ENCODE assay signal across 10 cellular contexts in the genomic region with DNA sequence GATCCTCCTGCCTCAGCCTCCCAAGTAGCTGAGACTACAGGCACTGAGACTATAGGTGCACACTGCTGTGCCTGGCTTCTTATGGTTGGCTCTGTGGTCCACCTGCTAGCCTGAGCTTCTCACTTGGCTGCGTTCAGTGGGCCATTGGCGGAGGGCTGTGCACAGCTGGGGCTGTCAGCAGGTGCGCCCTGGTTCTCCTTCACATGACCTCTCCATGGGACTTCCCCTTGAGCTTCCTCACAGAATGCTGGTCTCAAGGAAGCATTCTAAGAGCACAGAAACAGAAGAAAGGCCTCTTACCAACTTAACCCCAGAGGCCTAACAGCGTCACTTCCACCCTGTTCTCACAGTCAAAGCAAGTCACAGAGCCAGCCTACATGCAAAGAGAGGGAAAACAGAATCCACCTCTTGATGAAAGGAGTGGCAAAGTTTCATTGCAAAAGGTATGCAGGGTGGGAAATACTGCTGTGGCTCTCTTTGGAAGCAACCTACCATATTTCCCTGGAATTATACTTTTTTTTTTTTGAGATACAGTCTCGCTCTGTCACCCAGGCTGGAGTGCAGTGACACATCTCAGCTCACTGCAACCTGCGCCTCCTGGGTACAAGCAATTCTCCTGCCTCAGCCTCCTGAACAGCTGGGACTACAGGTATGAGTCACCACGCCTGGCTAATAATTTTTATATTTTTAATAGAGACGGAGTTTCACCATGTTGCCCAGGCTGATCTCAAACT. TPM values are rescaled to one million over a fixed set of nuclear protein-coding genes. Genes with fewer than 3 reads are reported as not detected.
DNase-seq lines count a peak whose midpoint lies in the region; ATAC-seq and TF ChIP-seq lines count a peak whose summit lies in the region.
"Had no signal": no experiment of that assay in that cellular context is flagged by ENCODE, and none has a peak within 500 bp of the region (broad histone marks: within the 10 kb centered on the region; RNA-seq: fewer than 3 reads in every experiment).

No MANE protein-coding gene starts in this region.

- no peaks in the 10 kb centered on the region for H3K9me2 ChIP-seq in GM23338 (ENCODE audit: insufficient read depth)

- peak overlapping the region in 7 of 11 experiments; percentile 33 to 58 (median 41); a peak in 13 of 22 replicates for H3K4me2 ChIP-seq in BLaER1 treated with 17β-estradiol and CSF1 and Interleukin-3, amounts not matched to agents 10 nM and 100 nM
- no peak overlapping the region for H3K4me2 ChIP-seq in GM23338

- no peaks in the 10 kb centered on the region for H3K27me3 Mint-ChIP-seq in activated B cell treated with CpG ODN at 0.5 μM for 24 hours
- peaks cover 3% of the 10 kb centered on the region for H3K27me3 Mint-ChIP-seq in GM23338 (ENCODE audit: insufficient read depth, low read depth, poor library complexity)
- H3K27me3 Mint-ChIP-seq: activated naive CD4-positive, alpha-beta T cell treated with anti-CD3 and anti-CD28 coated beads, Interleukin-2, amount 50 U/mL, for 24 hours had no signal

- 0 out of 22 replicates have a peak overlapping the region, but pooled peaks of 2 of the 11 experiments have one; percentile 7 to 17 for H3K27ac ChIP-seq in BLaER1 treated with 17β-estradiol and CSF1 and Interleukin-3, amounts not matched to agents 10 nM and 100 nM
- H3K27ac ChIP-seq in GM23338 (ENCODE audit: low read depth) (no peak overlapping the region), left ventricle myocardium inferior (replicated peaks) (no peak overlapping the region), gastroesophageal sphincter (no peak overlapping the region)

- TF ChIP-seq CTCF in activated B cell treated with CpG ODN at 0.5 μM for 24 hours (IDR thresholded peaks at IDR 0.05) (no peak), GM23338 (conservative IDR thresholded peaks at IDR 0.05; ENCODE audit: low read depth in 2 of 2) (no peak), left ventricle myocardium inferior (IDR thresholded peaks at IDR 0.05; ENCODE audit: borderline replicate concordance) (no peak), gastroesophageal sphincter (IDR thresholded peaks at IDR 0.05) (no peak)

- H3K9me3 Mint-ChIP-seq in activated B cell treated with CpG ODN at 0.5 μM for 24 hours (no peaks in the 10 kb centered on the region), GM23338 (peaks cover 10% of the 10 kb centered on the region)
- H3K9me3 Mint-ChIP-seq: activated naive CD4-positive, alpha-beta T cell treated with anti-CD3 and anti-CD28 coated beads, Interleukin-2, amount 50 U/mL, for 24 hours had no signal

- DNase-seq in activated B cell treated with CpG ODN at 0.5 μM for 24 hours (peak; percentile 67), NCI-H2107 (lab: John Stamatoyannopoulos, UW) (no peak), GM23338 (ENCODE audit: low spot score) (no peak), left ventricle myocardium inferior (no peak)
- DNase-seq: NCI-H1436 had no signal

- no peaks in the 10 kb centered on the region for H3K79me2 ChIP-seq in GM23338 (replicated peaks; ENCODE audit: insufficient read depth)

- peaks cover 81 to 100% (median 98%) of the 10 kb centered on the region in 11 experiments for H3K36me3 ChIP-seq in BLaER1 treated with 17β-estradiol and CSF1 and Interleukin-3, amounts not matched to agents 10 nM and 100 nM
- H3K36me3 ChIP-seq in GM23338 (ENCODE audit: insufficient read depth) (no peaks in the 10 kb centered on the region), left ventricle myocardium inferior (peaks cover 52% of the 10 kb centered on the region), gastroesophageal sphincter (peaks cover 0 to 63% of the 10 kb centered on the region in 2 donors)

- H3K4me1 ChIP-seq in BLaER1 treated with 17β-estradiol and CSF1 and Interleukin-3, amounts not matched to agents 10 nM and 100 nM, result peaks cover 9 to 27% (median 21%) of the 10 kb centered on the region in 10 experiments
- H3K4me1 ChIP-seq in GM23338 (ENCODE audit: insufficient read depth) (no peaks in the 10 kb centered on the region), left ventricle myocardium inferior (peaks cover 4% of the 10 kb centered on the region), gastroesophageal sphincter (peaks cover 0 to 4% (median 0%) of the 10 kb centered on the region in 3 donors)

- no peak overlapping the region for H3K4me3 ChIP-seq in BLaER1 treated with 17β-estradiol and CSF1 and Interleukin-3, amounts not matched to agents 10 nM and 100 nM
- H3K4me3 ChIP-seq in GM23338 (no peak overlapping the region), left ventricle myocardium inferior (no peak overlapping the region), gastroesophageal sphincter (no peak overlapping the region)

- H3K27ac Mint-ChIP-seq in activated B cell treated with CpG ODN at 0.5 μM for 24 hours (peak overlapping the region; percentile 93), GM23338 (no peak overlapping the region)
- H3K27ac Mint-ChIP-seq: activated naive CD4-positive, alpha-beta T cell treated with anti-CD3 and anti-CD28 coated beads, Interleukin-2, amount 50 U/mL, for 24 hours had no signal

- no peak for TF ChIP-seq EP300 in gastroesophageal sphincter (IDR thresholded peaks at IDR 0.05)

- no peak for TF ChIP-seq POLR2A in gastroesophageal sphincter (IDR thresholded peaks at IDR 0.05)

- POLR2A ChIA-PET in activated B cell treated with CpG ODN at 0.5 μM for 24 hours (lab: Charles Lee), result interaction anchor here (0.5 to 3.7 kb wide), 27 partner anchors 8 to 284 kb away, joined by 3 to 70 read pairs (median 6); partner anchors contain the start of genes KMT5A, MPHOSPH9, MTRFR and RILPL2

- H3K9ac ChIP-seq in BLaER1 treated with 17β-estradiol and CSF1 and Interleukin-3, amounts not matched to agents 10 nM and 100 nM, result peak overlapping the region in 4 of 11 experiments; percentile 14 to 60 (median 39); a peak in 4 of 22 replicates

- H4K20me1 ChIP-seq in BLaER1 treated with 17β-estradiol and CSF1 and Interleukin-3, amounts not matched to agents 10 nM and 100 nM, result peaks cover 33 to 100% (median 98%) of the 10 kb centered on the region in 11 experiments; a peak in 21 of 22 replicates
- H4K20me1 ChIP-seq in GM23338 (replicated peaks; ENCODE audit: insufficient read depth), result no peaks in the 10 kb centered on the region

- H3K36me3 Mint-ChIP-seq in activated B cell treated with CpG ODN at 0.5 μM for 24 hours (ENCODE audit: low read depth), result peaks cover 53% of the 10 kb centered on the region
- no peaks in the 10 kb centered on the region for H3K36me3 Mint-ChIP-seq in GM23338 (ENCODE audit: low read depth)

- H3K4me1 Mint-ChIP-seq in activated B cell treated with CpG ODN at 0.5 μM for 24 hours (peaks cover 39% of the 10 kb centered on the region), GM23338 (no peaks in the 10 kb centered on the region)

- H3K27me3 ChIP-seq in BLaER1 treated with 17β-estradiol and CSF1 and Interleukin-3, amounts not matched to agents 10 nM and 100 nM, result no peaks in the 10 kb centered on the region
- no peaks in the 10 kb centered on the region for H3K27me3 ChIP-seq in GM23338 (ENCODE audit: insufficient read depth)
- H3K27me3 ChIP-seq in left ventricle myocardium inferior (ENCODE audit: low read depth), result no peaks in the 10 kb centered on the region
- H3K27me3 ChIP-seq in gastroesophageal sphincter, result no peaks in the 10 kb centered on the region

- H3F3A ChIP-seq in GM23338 (replicated peaks; ENCODE audit: low read depth), result no peaks in the 10 kb centered on the region

- peak; percentile 92 for ATAC-seq in GM19035 (IDR thresholded peaks at IDR 0.05; ENCODE audit: unreplicated experiment)
- peak; percentile 78 for ATAC-seq in HG02970 (IDR thresholded peaks at IDR 0.05; ENCODE audit: low FRiP score, unreplicated experiment)
- ATAC-seq in activated B cell treated with CpG ODN at 0.5 μM for 24 hours (ENCODE audit: low read depth), result peak; percentile 88
- no peak for ATAC-seq in GM23338
- no peak for ATAC-seq in gastroesophageal sphincter

- intact Hi-C loops in activated B cell treated with CpG ODN at 0.5 μM for 24 hours (cut with micrococcal nuclease) (loop anchor here (1.0 to 2.0 kb wide), 8 partner anchors 9 to 62 kb away; partner anchors contain the start of genes RILPL2 and SNRNP35), left ventricle myocardium inferior (cut with micrococcal nuclease) (no loop called here)

- peaks cover 0 to 5% (median 0%) of the 10 kb centered on the region in 11 experiments; a peak in 1 of 22 replicates for H3K9me3 ChIP-seq in BLaER1 treated with 17β-estradiol and CSF1 and Interleukin-3, amounts not matched to agents 10 nM and 100 nM (replicated peaks in 1 of 11)
- H3K9me3 ChIP-seq in left ventricle myocardium inferior (replicated peaks), result no peaks in the 10 kb centered on the region
- H3K9me3 ChIP-seq in gastroesophageal sphincter, result no peaks in the 10 kb centered on the region

- H3K4me3 Mint-ChIP-seq in activated B cell treated with CpG ODN at 0.5 μM for 24 hours, result peak overlapping the region; percentile 75
- H3K4me3 Mint-ChIP-seq in GM23338, result no peak overlapping the region
- H3K4me3 Mint-ChIP-seq: activated naive CD4-positive, alpha-beta T cell treated with anti-CD3 and anti-CD28 coated beads, Interleukin-2, amount 50 U/mL, for 24 hours had no signal

- 97 to 100% methylated on average over 1 to 3 of the region's 8 CpGs for WGBS in gastroesophageal sphincter (ENCODE audit: low coverage in 1 of 2), 2 donors

- no peak overlapping the region for H2AFZ ChIP-seq in GM23338

- CTCF ChIA-PET in activated B cell treated with CpG ODN at 0.5 μM for 24 hours (lab: Charles Lee), result interaction anchor here (0.6 to 1.0 kb wide), 5 partner anchors 9 to 42 kb away, joined by 3 to 5 read pairs (median 3); partner anchors contain the start of gene RILPL2

RNA-seq across cellular contexts. Expression of gene RILPL2, which starts 9.3 kb away (rescaled TPM):
- total RNA-seq in activated B cell treated with CpG ODN at 0.5 μM for 24 hours (11.2 and 12.2 TPM in 2 replicates), left ventricle myocardium inferior (2.2 TPM), gastroesophageal sphincter (1 to 10 TPM; 6.2 to 9.2 (median 7.9) TPM)
- total RNA-seq in GM23338 (2014; rRNA removed; shearing (Covaris generic)), result 0.58 and 1.4 TPM in 2 replicates
- polyA plus RNA-seq in GM23338 (2016; fragmentation: Nextera tagmentation; extraction: Ambion mirVana), result 1.8 and 2.0 TPM in 2 replicates

RNA-seq across cellular contexts. Expression of gene SNRNP35, which starts 30.7 kb away (rescaled TPM):
- total RNA-seq in activated B cell treated with CpG ODN at 0.5 μM for 24 hours, result 39.5 and 51.5 TPM in 2 replicates
- total RNA-seq in GM23338 (2014; rRNA removed; shearing (Covaris generic)), result 8.4 and 10.6 TPM in 2 replicates
- polyA plus RNA-seq in GM23338 (2016; fragmentation: Nextera tagmentation; extraction: Ambion mirVana), result 36.3 and 38.4 TPM in 2 replicates
- total RNA-seq in left ventricle myocardium inferior, result 23.0 TPM
- 10 to 100 TPM; 16.3 to 17.6 (median 17.5) TPM for total RNA-seq in gastroesophageal sphincter

RNA-seq across cellular contexts. Expression of gene KMT5A, which starts 43.3 kb away (rescaled TPM):
- 29.4 and 36.0 TPM in 2 replicates for total RNA-seq in activated B cell treated with CpG ODN at 0.5 μM for 24 hours
- 29.0 and 29.3 TPM in 2 replicates for total RNA-seq in GM23338 (2014; rRNA removed; shearing (Covaris generic))
- polyA plus RNA-seq in GM23338 (2016; fragmentation: Nextera tagmentation; extraction: Ambion mirVana), result 12.9 and 19.0 TPM in 2 replicates
- 28.5 TPM for total RNA-seq in left ventricle myocardium inferior
- 100 to 1,000 TPM in 1 of 4 donors, 10 to 100 TPM in 3; 46.1 to 126 (median 54.8) TPM for total RNA-seq in gastroesophageal sphincter

Comparison
In these comparisons a context has a peak if more than half of its experiments do, and no peak if none do; other contexts are left out.
1. ATAC-seq: peak in GM19035 (single experiment), HG02970 (single experiment) and activated B cell treated with CpG ODN at 0.5 μM for 24 hours (single experiment); none in GM23338 (single experiment) and gastroesophageal sphincter (single experiment).